ENCODE assay signal across 10 cellular contexts in the genomic region with DNA sequence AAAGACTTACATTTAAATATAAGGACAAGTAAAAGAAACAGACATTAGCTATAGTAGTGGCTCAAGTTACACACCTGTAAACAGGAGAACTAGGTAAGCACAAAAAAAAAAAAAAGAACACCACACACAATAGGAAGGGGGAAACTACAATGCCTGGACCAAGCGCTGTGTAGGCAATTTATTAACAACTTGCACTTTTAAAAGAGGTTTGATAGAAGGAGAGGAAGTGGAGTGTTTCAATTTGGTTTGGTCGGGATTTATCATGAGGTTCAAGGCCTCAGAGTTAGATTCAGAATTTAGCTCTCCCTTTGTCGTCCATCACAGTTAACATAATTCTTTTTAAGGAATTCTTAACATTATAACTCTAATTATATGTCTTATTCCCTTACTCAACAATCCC. TPM values are rescaled to one million over a fixed set of nuclear protein-coding genes. Genes with fewer than 3 reads are reported as not detected.
DNase-seq lines count a peak whose midpoint lies in the region; ATAC-seq and TF ChIP-seq lines count a peak whose summit lies in the region.
"Had no signal": no experiment of that assay in that cellular context is flagged by ENCODE, and none has a peak within 500 bp of the region (broad histone marks: within the 10 kb centered on the region; RNA-seq: fewer than 3 reads in every experiment).

No MANE protein-coding gene starts in this region.

- H3K36me3 Mint-ChIP-seq in activated CD4-positive, alpha-beta T cell treated with anti-CD3 and anti-CD28 coated beads, Interleukin-2, amount 10 ng/mL, durations not matched to agents 7 days and 5 days (ENCODE audit: low read depth), result no peaks in the 10 kb centered on the region
- H3K36me3 Mint-ChIP-seq: memory B cell had no signal

- H3K9me2 ChIP-seq in hepatocyte (replicated peaks; ENCODE audit: insufficient read depth), result no peaks in the 10 kb centered on the region

- H3K4me1 Mint-ChIP-seq in activated CD4-positive, alpha-beta T cell treated with anti-CD3 and anti-CD28 coated beads, Interleukin-2, amount 10 ng/mL, durations not matched to agents 7 days and 5 days, result peaks cover 16% of the 10 kb centered on the region

- WGBS in hepatocyte (ENCODE audit: low lambda C conversion rate, missing lambda C conversion rate), result 62% methylated on average over 3 of the region's 3 CpGs

- H2AFZ ChIP-seq in hepatocyte, result peak overlapping the region; percentile 85

- POLR2A ChIA-PET in activated CD4-positive, alpha-beta T cell treated with anti-CD3 and anti-CD28 coated beads, Interleukin-2, amount 10 ng/mL, durations not matched to agents 7 days and 5 days (lab: Charles Lee), result interaction anchor here (0.6 to 1.3 kb wide), 2 partner anchors 145 to 256 kb away, joined by 3 read pairs; no protein-coding TSS in a partner anchor

- peak overlapping the region; percentile 59 for H3K4me3 ChIP-seq in WERI-Rb-1 (ENCODE audit: low read depth, low read length)
- peak overlapping the region; percentile 98 for H3K4me3 ChIP-seq in hepatocyte
- peak overlapping the region; percentile 78 to 86 (median 83) for H3K4me3 ChIP-seq in subcutaneous abdominal adipose tissue (ENCODE audit: low read depth in 1 of 5, low read length in 5 of 5)

- peaks cover 8% of the 10 kb centered on the region for H3K4me1 ChIP-seq in hepatocyte (ENCODE audit: insufficient read depth)
- H3K4me1 ChIP-seq in subcutaneous abdominal adipose tissue (ENCODE audit: control insufficient read depth in 5 of 5, insufficient read depth in 5 of 5, low read length in 5 of 5), result peaks cover 5 to 26% (median 25%) of the 10 kb centered on the region in 5 donors

- no peak for DNase-seq in activated CD4-positive, alpha-beta T cell treated with anti-CD3 and anti-CD28 coated beads, Interleukin-2, amount 10 ng/mL, durations not matched to agents 7 days and 5 days
- no peak for DNase-seq in activated CD4-positive, alpha-beta T cell treated with anti-CD3 and anti-CD28 coated beads for 1 hour
- no peak for DNase-seq in WERI-Rb-1
- DNase-seq in hepatocyte (ENCODE audit: low spot score), result no peak
- no peak for DNase-seq in NCI-H69 (lab: John Stamatoyannopoulos, UW)

- ATAC-seq in GM18520 (IDR thresholded peaks at IDR 0.05; ENCODE audit: unreplicated experiment) (no peak), HG02642 (IDR thresholded peaks at IDR 0.05; ENCODE audit: poor library complexity, unreplicated experiment) (no peak)

- no peak for TF ChIP-seq CTCF in WERI-Rb-1 (IDR thresholded peaks at IDR 0.05; ENCODE audit: low read depth, low read length)
- no peak for TF ChIP-seq CTCF in hepatocyte (IDR thresholded peaks at IDR 0.05; ENCODE audit: poor library complexity)

- peak overlapping the region; percentile 73 to 94 (median 85) for H3K9ac ChIP-seq in subcutaneous abdominal adipose tissue (ENCODE audit: low read length in 5 of 5)

- H3K9me3 Mint-ChIP-seq in activated CD4-positive, alpha-beta T cell treated with anti-CD3 and anti-CD28 coated beads, Interleukin-2, amount 10 ng/mL, durations not matched to agents 7 days and 5 days, result no peaks in the 10 kb centered on the region
- H3K9me3 Mint-ChIP-seq: memory B cell; stimulated activated naive CD8-positive, alpha-beta T cell treated with anti-CD3 and anti-CD28 coated beads, Interleukin-15, amount 100 ng/mL, for 72 hours had no signal

- peak overlapping the region; percentile 86 for H3K4me2 ChIP-seq in hepatocyte

- peaks cover 3% of the 10 kb centered on the region for H3K36me3 ChIP-seq in WERI-Rb-1
- H3K36me3 ChIP-seq in hepatocyte (replicated peaks; ENCODE audit: insufficient read depth, low read depth), result no peaks in the 10 kb centered on the region
- H3K36me3 ChIP-seq in subcutaneous abdominal adipose tissue (ENCODE audit: control insufficient read depth in 5 of 5, insufficient read depth in 5 of 5, low read length in 5 of 5), result peaks cover 0 to 6% (median 3%) of the 10 kb centered on the region in 5 donors

- H4K20me1 ChIP-seq in hepatocyte (ENCODE audit: insufficient read depth, poor library complexity, severe bottlenecking), result no peaks in the 10 kb centered on the region

- peak overlapping the region; percentile 82 for H3K27ac Mint-ChIP-seq in activated CD4-positive, alpha-beta T cell treated with anti-CD3 and anti-CD28 coated beads, Interleukin-2, amount 10 ng/mL, durations not matched to agents 7 days and 5 days
- H3K27ac Mint-ChIP-seq: memory B cell had no signal

- H3K9me3 ChIP-seq in WERI-Rb-1 (ENCODE audit: severe bottlenecking), result no peaks in the 10 kb centered on the region
- H3K9me3 ChIP-seq in hepatocyte (ENCODE audit: low read depth), result no peaks in the 10 kb centered on the region
- H3K9me3 ChIP-seq in subcutaneous abdominal adipose tissue (ENCODE audit: control insufficient read depth in 5 of 5, low read length in 5 of 5), result no peaks in the 10 kb centered on the region

- H3K27ac ChIP-seq in WERI-Rb-1 (peak overlapping the region; percentile 97), hepatocyte (peak overlapping the region; percentile 95), subcutaneous abdominal adipose tissue (ENCODE audit: low read depth, low read length) (peak overlapping the region; percentile 92)

- H3K27me3 ChIP-seq in WERI-Rb-1 (ENCODE audit: insufficient read depth, low read depth, severe bottlenecking) (no peaks in the 10 kb centered on the region), hepatocyte (no peaks in the 10 kb centered on the region), subcutaneous abdominal adipose tissue (ENCODE audit: control insufficient read depth in 5 of 5, insufficient read depth in 4 of 5, low read length in 5 of 5) (no peaks in the 10 kb centered on the region)

- no peaks in the 10 kb centered on the region for H3K27me3 Mint-ChIP-seq in activated CD4-positive, alpha-beta T cell treated with anti-CD3 and anti-CD28 coated beads, Interleukin-2, amount 10 ng/mL, durations not matched to agents 7 days and 5 days
- H3K27me3 Mint-ChIP-seq: memory B cell; stimulated activated naive CD8-positive, alpha-beta T cell treated with anti-CD3 and anti-CD28 coated beads, Interleukin-15, amount 100 ng/mL, for 72 hours had no signal

- CTCF ChIA-PET in activated CD4-positive, alpha-beta T cell treated with anti-CD3 and anti-CD28 coated beads, Interleukin-2, amount 10 ng/mL, durations not matched to agents 7 days and 5 days (lab: Charles Lee), result interaction anchor here (1.1 to 4.2 kb wide), 6 partner anchors 9 to 147 kb away, joined by 3 to 17 read pairs (median 10); partner anchors contain the start of genes BYSL, MED20 and TOMM6

- H3K79me2 ChIP-seq in hepatocyte, result no peaks in the 10 kb centered on the region

- no peak overlapping the region for H3K4me3 Mint-ChIP-seq in activated CD4-positive, alpha-beta T cell treated with anti-CD3 and anti-CD28 coated beads, Interleukin-2, amount 10 ng/mL, durations not matched to agents 7 days and 5 days
- H3K4me3 Mint-ChIP-seq: memory B cell; stimulated activated naive CD8-positive, alpha-beta T cell treated with anti-CD3 and anti-CD28 coated beads, Interleukin-15, amount 100 ng/mL, for 72 hours had no signal

RNA-seq across cellular contexts. Expression of gene USP49, which starts 1.1 kb away (rescaled TPM):
- 1 to 10 TPM; 6.3 to 7.0 TPM for total RNA-seq in activated CD4-positive, alpha-beta T cell treated with anti-CD3 and anti-CD28 coated beads, Interleukin-2, amount 10 ng/mL, durations not matched to agents 7 days and 5 days
- total RNA-seq in hepatocyte, result 2.2 and 2.4 TPM in 2 replicates
- 1.0 and 3.0 TPM in 2 replicates for polyA plus RNA-seq in hepatocyte

RNA-seq across cellular contexts. Expression of gene MED20, which starts 24.7 kb away (rescaled TPM):
- total RNA-seq in activated CD4-positive, alpha-beta T cell treated with anti-CD3 and anti-CD28 coated beads, Interleukin-2, amount 10 ng/mL, durations not matched to agents 7 days and 5 days, result 10 to 100 TPM; 18.6 to 22.7 TPM
- 18.1 and 19.2 TPM in 2 replicates for total RNA-seq in hepatocyte
- polyA plus RNA-seq in hepatocyte, result 18.1 and 19.8 TPM in 2 replicates

RNA-seq across cellular contexts. Expression of gene BYSL, which starts 25.0 kb away (rescaled TPM):
- 10 to 100 TPM; 29.3 to 29.8 TPM for total RNA-seq in activated CD4-positive, alpha-beta T cell treated with anti-CD3 and anti-CD28 coated beads, Interleukin-2, amount 10 ng/mL, durations not matched to agents 7 days and 5 days
- 13.9 and 20.7 TPM in 2 replicates for total RNA-seq in hepatocyte
- 16.6 and 28.5 TPM in 2 replicates for polyA plus RNA-seq in hepatocyte

RNA-seq across cellular contexts. Expression of gene CCND3, which starts 45.3 kb away (rescaled TPM):
- total RNA-seq in activated CD4-positive, alpha-beta T cell treated with anti-CD3 and anti-CD28 coated beads, Interleukin-2, amount 10 ng/mL, durations not matched to agents 7 days and 5 days, result 100 to 1,000 TPM; 461 to 520 TPM
- 79.3 and 96.8 TPM in 2 replicates for total RNA-seq in hepatocyte
- 134 and 141 TPM in 2 replicates for polyA plus RNA-seq in hepatocyte
